Comparison of ENCODE assay signal across 8 cellular contexts in genomic region chr3:170128977-170129431, GRCh38. TPM values are rescaled to one million over a fixed set of nuclear protein-coding genes. Genes with fewer than 3 reads are reported as not detected.
A peak's percentile ranks its signal among the peaks of the same experiment; 100 is the strongest.
DNase-seq lines count a peak whose midpoint lies in the region; ATAC-seq and TF ChIP-seq lines count a peak whose summit lies in the region.

No MANE protein-coding gene starts in this region.

- intact Hi-C loops in vagina (cut with DNase I), result no loop called here

- peaks cover 8% of the 10 kb centered on the region for H3K4me1 ChIP-seq in vagina

- H3K4me3 ChIP-seq in vagina, result no peak overlapping the region

- H3K4me3 Mint-ChIP-seq in activated T-cell treated with anti-CD3 and anti-CD28 coated beads, Interleukin-2, amount 50 U/mL, for 4 hours, result peak overlapping the region; percentile 3
- H3K4me3 Mint-ChIP-seq in central memory CD8-positive, alpha-beta T cell, result peak overlapping the region; percentile 23

- H3K9me3 Mint-ChIP-seq in activated T-cell treated with anti-CD3 and anti-CD28 coated beads, Interleukin-2, amount 50 U/mL, for 4 hours, result peaks cover 3% of the 10 kb centered on the region
- H3K9me3 Mint-ChIP-seq in central memory CD8-positive, alpha-beta T cell, result no peaks in the 10 kb centered on the region

- no peaks in the 10 kb centered on the region for H3K27me3 Mint-ChIP-seq in activated T-cell treated with anti-CD3 and anti-CD28 coated beads, Interleukin-2, amount 50 U/mL, for 4 hours (ENCODE audit: low read depth)
- H3K27me3 Mint-ChIP-seq in central memory CD8-positive, alpha-beta T cell, result no peaks in the 10 kb centered on the region

- no peaks in the 10 kb centered on the region for H3K27me3 ChIP-seq in vagina

- H3K36me3 ChIP-seq in vagina, result peaks cover 0 to 38% of the 10 kb centered on the region in 2 donors

- peaks cover 25% of the 10 kb centered on the region for H3K36me3 Mint-ChIP-seq in activated T-cell treated with anti-CD3 and anti-CD28 coated beads, Interleukin-2, amount 50 U/mL, for 4 hours (ENCODE audit: insufficient read depth)
- peaks cover 36% of the 10 kb centered on the region for H3K36me3 Mint-ChIP-seq in central memory CD8-positive, alpha-beta T cell (ENCODE audit: insufficient read depth)

- peaks cover 28% of the 10 kb centered on the region for H3K4me1 Mint-ChIP-seq in activated T-cell treated with anti-CD3 and anti-CD28 coated beads, Interleukin-2, amount 50 U/mL, for 4 hours (ENCODE audit: low read depth)
- H3K4me1 Mint-ChIP-seq in central memory CD8-positive, alpha-beta T cell, result peaks cover 15% of the 10 kb centered on the region

- TF ChIP-seq POLR2A in vagina (IDR thresholded peaks at IDR 0.05), result no peak

- no peak overlapping the region for H3K27ac ChIP-seq in vagina

- peak overlapping the region; percentile 77 for H3K27ac Mint-ChIP-seq in central memory CD8-positive, alpha-beta T cell (ENCODE audit: low read depth)

- no peaks in the 10 kb centered on the region for H3K9me3 ChIP-seq in vagina

- peak; percentile 78 to 89 for ATAC-seq in activated T-cell treated with anti-CD3 and anti-CD28 coated beads, Interleukin-2, amount 50 U/mL, for 4 hours
- ATAC-seq in central memory CD8-positive, alpha-beta T cell (replicated peaks; ENCODE audit: extremely low read depth, poor library complexity, severe bottlenecking), result no peak
- no peak for ATAC-seq in HG02970 (IDR thresholded peaks at IDR 0.05; ENCODE audit: low FRiP score, unreplicated experiment)

- TF ChIP-seq CTCF in vagina (IDR thresholded peaks at IDR 0.05), result no peak

- no peak for DNase-seq in activated T-cell treated with anti-CD3 and anti-CD28 coated beads, Interleukin-2, amount 50 U/mL, for 4 hours
- no peak for DNase-seq in activated T-cell treated with anti-CD3 and anti-CD28 coated beads, Interleukin-2, amount 50 U/mL, for 1 hour
- peak; percentile 31 for DNase-seq in HCEC 1CT
- DNase-seq in M059J (ENCODE audit: low read depth), result peak; percentile 46
- no peak for DNase-seq in central memory CD8-positive, alpha-beta T cell (ENCODE audit: low spot score in 2 of 2)
- no peak for DNase-seq in DMS79 treated with DMSO at 0.1 percent for 48 hours (lab: John Stamatoyannopoulos, UW)
- DNase-seq in vagina (ENCODE audit: extremely low spot score in 2 of 2), result no peak

RNA-seq across cellular contexts. Expression of gene PHC3, which starts 52.5 kb away (rescaled TPM):
- 10 to 100 TPM; 48.5 to 48.7 (median 48.5) TPM for total RNA-seq in activated T-cell treated with anti-CD3 and anti-CD28 coated beads, Interleukin-2, amount 50 U/mL, for 4 hours
- 32.2 and 32.9 TPM in 2 replicates for total RNA-seq in M059J (2014; rRNA removed; shearing (Covaris generic))
- total RNA-seq in vagina, result 46.9 TPM

Comparison
In these comparisons a context has a peak if more than half of its experiments do, and no peak if none do; other contexts are left out.
1. ATAC-seq: peak in activated T-cell treated with anti-CD3 and anti-CD28 coated beads, Interleukin-2, amount 50 U/mL, for 4 hours (2 of 2); none in central memory CD8-positive, alpha-beta T cell (single experiment) and HG02970 (single experiment).
2. DNase-seq: peak in HCEC 1CT (single experiment) and M059J (single experiment); none in activated T-cell treated with anti-CD3 and anti-CD28 coated beads, Interleukin-2, amount 50 U/mL, for 4 hours (single experiment), activated T-cell treated with anti-CD3 and anti-CD28 coated beads, Interleukin-2, amount 50 U/mL, for 1 hour (single experiment), central memory CD8-positive, alpha-beta T cell (0 of 2), DMS79 treated with DMSO at 0.1 percent for 48 hours (single experiment) and vagina (0 of 2).